Comparison of ENCODE assay signal across 8 cellular contexts in the genomic region with DNA sequence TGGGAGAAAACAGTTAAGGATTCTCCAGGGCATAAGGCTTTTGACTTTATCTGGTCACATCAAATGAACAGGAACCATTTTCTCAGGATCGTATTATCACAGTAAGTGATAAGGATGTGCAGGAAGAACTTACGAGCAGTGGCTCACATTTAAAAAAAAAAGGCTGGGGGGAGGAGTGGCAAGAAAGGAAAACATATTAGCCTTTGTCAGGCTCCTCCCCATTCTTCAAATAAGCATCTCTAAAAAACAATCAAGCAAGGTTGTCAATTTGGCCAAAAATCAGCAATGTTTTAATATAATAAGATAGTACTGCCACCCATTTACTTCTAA.
A peak's percentile ranks its signal among the peaks of the same experiment; 100 is the strongest.
DNase-seq lines count a peak whose midpoint lies in the region; ATAC-seq and TF ChIP-seq lines count a peak whose summit lies in the region.

No MANE protein-coding gene starts in this region.

- no TSS peak for BruUV-seq in HCT116 (replicated peaks; lab: Mats Ljungman, UMichigan)

- H3K79me2 ChIP-seq in HCT116 (ENCODE audit: insufficient read depth, low read length), result no peaks in the 10 kb centered on the region

- POLR2A ChIA-PET in HCT116 (lab: Charles Lee), result no interaction called here

- RAD21 ChIA-PET in HCT116 (lab: Charles Lee; ENCODE audit: low non-redundant PET in 1 of 2, low total read pairs in 2 of 2, uncharacterized antibody in 2 of 2, unreplicated experiment in 2 of 2), result no interaction called here

- no peak overlapping the region for H3K9ac ChIP-seq in HCT116 (ENCODE audit: low read length)

- no peaks in the 10 kb centered on the region for H3K36me3 Mint-ChIP-seq in activated T-helper 2 cell treated with anti-CD3 and anti-CD28 coated beads, Interferon-gamma antibody, Interleukin-2, Interleukin-4, amounts not matched to agents 10 μg/mL and 5 μg/mL and 100 μg/mL, durations not matched to agents 14 hours and 24 hours and 36 hours (ENCODE audit: low read depth)

- no peaks in the 10 kb centered on the region for H3K9me2 ChIP-seq in HCT116 (ENCODE audit: insufficient read depth)

- no peaks in the 10 kb centered on the region for H4K20me1 ChIP-seq in HCT116 (ENCODE audit: insufficient read depth)

- no peaks in the 10 kb centered on the region for H3K27me3 ChIP-seq in HCT116 (ENCODE audit: insufficient read depth, low read length)
- H3K27me3 ChIP-seq in lower lobe of right lung (ENCODE audit: low read depth), result no peaks in the 10 kb centered on the region

- H3K36me3 ChIP-seq in HCT116 (ENCODE audit: control insufficient read depth in 1 of 2, insufficient read depth in 2 of 2, low read length in 2 of 2), result no peaks in the 10 kb centered on the region
- no peaks in the 10 kb centered on the region for H3K36me3 ChIP-seq in lower lobe of right lung
- H3K36me3 ChIP-seq in mucosa of descending colon (ENCODE audit: low read depth), result no peaks in the 10 kb centered on the region

- peak overlapping the region; percentile 85 for H3K27ac Mint-ChIP-seq in activated T-helper 2 cell treated with anti-CD3 and anti-CD28 coated beads, Interferon-gamma antibody, Interleukin-2, Interleukin-4, amounts not matched to agents 10 μg/mL and 5 μg/mL and 100 μg/mL, durations not matched to agents 14 hours and 24 hours and 36 hours

- DNase-seq in A172 (ENCODE audit: low spot score) (peak; percentile 18), HCT116 (ENCODE audit: low read depth, low spot score) (no peak), lower lobe of right lung (no peak), COR-L47 (lab: John Stamatoyannopoulos, UW) (no peak), mucosa of descending colon (no peak), NCI-H524 treated with DMSO at 0.1 percent for 48 hours (lab: John Stamatoyannopoulos, UW) (no peak)
- DNase-seq in activated T-helper 2 cell treated with anti-CD3 and anti-CD28 coated beads, Interferon-gamma antibody, Interleukin-2, Interleukin-4, amounts not matched to agents 10 μg/mL and 5 μg/mL and 100 μg/mL, durations not matched to agents 14 hours and 24 hours and 36 hours (ENCODE audit: low spot score), result no peak

- peaks cover 19% of the 10 kb centered on the region for H3K4me1 Mint-ChIP-seq in activated T-helper 2 cell treated with anti-CD3 and anti-CD28 coated beads, Interferon-gamma antibody, Interleukin-2, Interleukin-4, amounts not matched to agents 10 μg/mL and 5 μg/mL and 100 μg/mL, durations not matched to agents 14 hours and 24 hours and 36 hours (ENCODE audit: low read depth)

- H2AFZ ChIP-seq in HCT116 (ENCODE audit: low read depth, low read length, poor library complexity, severe bottlenecking), result peak overlapping the region; percentile 70

- TF ChIP-seq POLR2A in HCT116 (IDR thresholded peaks at IDR 0.05; ENCODE audit: borderline replicate concordance, extremely low read depth, insufficient read depth, insufficient read length), result no peak

- peaks cover 18% of the 10 kb centered on the region for H3K27me3 Mint-ChIP-seq in activated T-helper 2 cell treated with anti-CD3 and anti-CD28 coated beads, Interferon-gamma antibody, Interleukin-2, Interleukin-4, amounts not matched to agents 10 μg/mL and 5 μg/mL and 100 μg/mL, durations not matched to agents 14 hours and 24 hours and 36 hours (ENCODE audit: low read depth)

- peak overlapping the region; percentile 45 for H3K4me2 ChIP-seq in HCT116 (ENCODE audit: low read length)

- no peak for ATAC-seq in HCT116
- no peak for ATAC-seq in lower lobe of right lung
- no peak for ATAC-seq in GM18498 (IDR thresholded peaks at IDR 0.05; ENCODE audit: unreplicated experiment)
- ATAC-seq in mucosa of descending colon, result no peak

- CTCF ChIA-PET in HCT116 (lab: Charles Lee), result no interaction called here

- H3K27ac ChIP-seq in HCT116 (ENCODE audit: low read depth, low read length) (no peak overlapping the region), lower lobe of right lung (no peak overlapping the region)

- H3K9me3 ChIP-seq in HCT116 (ENCODE audit: control insufficient read depth in 1 of 2, insufficient read depth in 1 of 2, low read depth in 1 of 2, low read length in 2 of 2) (no peaks in the 10 kb centered on the region), lower lobe of right lung (no peaks in the 10 kb centered on the region), mucosa of descending colon (no peaks in the 10 kb centered on the region)

- intact Hi-C loops in HCT116 (cut with micrococcal nuclease) (no loop called here), lower lobe of right lung (cut with DNase I) (no loop called here), mucosa of descending colon (cut with DNase I, micrococcal nuclease) (no loop called here)
- intact Hi-C loops in activated T-helper 2 cell treated with anti-CD3 and anti-CD28 coated beads, Interferon-gamma antibody, Interleukin-2, Interleukin-4, amounts not matched to agents 10 μg/mL and 5 μg/mL and 100 μg/mL, durations not matched to agents 14 hours and 24 hours and 36 hours (cut with micrococcal nuclease), result loop anchor here (5.0 kb wide), 1 partner anchor 361 kb away; no protein-coding TSS in a partner anchor

- TF ChIP-seq RAD21 in HCT116 (IDR thresholded peaks at IDR 0.05; ENCODE audit: low read depth), result no peak

- H3K4me1 ChIP-seq in HCT116 (ENCODE audit: control insufficient read depth in 1 of 2, insufficient read depth in 2 of 2, low read length in 2 of 2), result no peaks in the 10 kb centered on the region
- H3K4me1 ChIP-seq in lower lobe of right lung, result peaks cover 8% of the 10 kb centered on the region
- H3K4me1 ChIP-seq in mucosa of descending colon (ENCODE audit: low read depth), result no peaks in the 10 kb centered on the region

- H3K4me3 ChIP-seq in HCT116 (replicated peaks in 1 of 2; ENCODE audit: low read depth in 1 of 2, low read length in 2 of 2) (no peak overlapping the region; a peak in 1 of 4 replicates), lower lobe of right lung (peak overlapping the region; percentile 57), mucosa of descending colon (no peak overlapping the region)

- H3K4me3 Mint-ChIP-seq in activated T-helper 2 cell treated with anti-CD3 and anti-CD28 coated beads, Interferon-gamma antibody, Interleukin-2, Interleukin-4, amounts not matched to agents 10 μg/mL and 5 μg/mL and 100 μg/mL, durations not matched to agents 14 hours and 24 hours and 36 hours (ENCODE audit: low read depth), result peak overlapping the region; percentile 86

- H3K9me3 Mint-ChIP-seq in activated T-helper 2 cell treated with anti-CD3 and anti-CD28 coated beads, Interferon-gamma antibody, Interleukin-2, Interleukin-4, amounts not matched to agents 10 μg/mL and 5 μg/mL and 100 μg/mL, durations not matched to agents 14 hours and 24 hours and 36 hours, result no peaks in the 10 kb centered on the region

- TF ChIP-seq CTCF in HCT116 (IDR thresholded peaks at IDR 0.05 in 2 of 3, conservative IDR thresholded peaks at IDR 0.05 in 1 of 3; ENCODE audit: borderline replicate concordance in 1 of 3, insufficient read depth in 1 of 3, low read depth in 2 of 3, low read length in 2 of 3), result no peak
- no peak for TF ChIP-seq CTCF in lower lobe of right lung (IDR thresholded peaks at IDR 0.05)
- TF ChIP-seq CTCF in mucosa of descending colon (IDR thresholded peaks at IDR 0.05), result no peak

TF ChIP-seq in HCT116, 20 proteins besides CTCF, POLR2A, EP300 and RAD21:
- TF ChIP-seq EZH2 (IDR thresholded peaks at IDR 0.05), result no peak
- TF ChIP-seq POLR2AphosphoS5 (IDR thresholded peaks at IDR 0.05; ENCODE audit: low read depth, low read length), result no peak
- TF ChIP-seq EGR1 (IDR thresholded peaks at IDR 0.05; ENCODE audit: low read depth), result no peak
- no peak for TF ChIP-seq ZFX (IDR thresholded peaks at IDR 0.05)
- no peak for TF ChIP-seq SIN3A (IDR thresholded peaks at IDR 0.05; ENCODE audit: low read depth)
- no peak for TF ChIP-seq SRF (IDR thresholded peaks at IDR 0.05; ENCODE audit: low read depth)
- TF ChIP-seq, protein P1, sequence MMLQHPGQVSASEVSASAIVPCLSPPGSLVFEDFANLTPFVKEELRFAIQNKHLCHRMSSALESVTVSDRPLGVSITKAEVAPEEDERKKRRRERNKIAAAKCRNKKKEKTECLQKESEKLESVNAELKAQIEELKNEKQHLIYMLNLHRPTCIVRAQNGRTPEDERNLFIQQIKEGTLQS (IDR thresholded peaks at IDR 0.05), result no peak
- TF ChIP-seq SP1 (IDR thresholded peaks at IDR 0.05; ENCODE audit: low read depth), result no peak
- no peak for TF ChIP-seq EZH2phosphoT487 (IDR thresholded peaks at IDR 0.05; ENCODE audit: borderline replicate concordance)
- no peak for TF ChIP-seq ZNF274 (IDR thresholded peaks at IDR 0.05; ENCODE audit: low read depth, low read length)
TF ChIP-seq in HCT116: peak in this region for 0.
